ENCODE assay signal across 8 cellular contexts in genomic region chr17:42116705-42117396, GRCh38.
A peak's percentile ranks its signal among the peaks of the same experiment; 100 is the strongest.
DNase-seq lines count a peak whose midpoint lies in the region; ATAC-seq, FAIRE-seq and TF ChIP-seq lines count a peak whose summit lies in the region.

No MANE protein-coding gene starts in this region.

- peak; percentile 39 for FAIRE-seq in A204.1 (lab: Jason Lieb, UNC)

- no peak overlapping the region for H3K27ac ChIP-seq in VCaP

- ATAC-seq in GM21825 (IDR thresholded peaks at IDR 0.05; ENCODE audit: unreplicated experiment): peak; percentile 32
- ATAC-seq in GM18868 (IDR thresholded peaks at IDR 0.05; ENCODE audit: unreplicated experiment): no peak

- TF ChIP-seq CTCF in VCaP (conservative IDR thresholded peaks at IDR 0.05): peak; percentile 79

- DNase-seq in NCI-H2227 treated with DMSO at 0.1 percent for 48 hours (lab: John Stamatoyannopoulos, UW) (peak; percentile 82), brain pericyte (ENCODE audit: low read depth, low spot score) (peak; percentile 27), inferior parietal cortex (ENCODE audit: extremely low spot score) (peak; percentile 87)
- peak; percentile 56 to 78 for DNase-seq in stimulated activated CD4-positive, alpha-beta T cell treated with anti-CD3 and anti-CD28 coated beads, Interleukin-15, amount 100 ng/mL, for 48 hours (ENCODE audit: low read depth in 2 of 2)

Comparison
In these comparisons a context has a peak if more than half of its experiments do, and no peak if none do; other contexts are left out.
1. DNase-seq: peak in every context shown above with its lines; median percentile 87 in inferior parietal cortex; 82 in NCI-H2227 treated with DMSO at 0.1 percent for 48 hours; 67 in stimulated activated CD4-positive, alpha-beta T cell treated with anti-CD3 and anti-CD28 coated beads, Interleukin-15, amount 100 ng/mL, for 48 hours; 27 in brain pericyte.